ENCODE assay signal across 20 cellular contexts in the genomic region with DNA sequence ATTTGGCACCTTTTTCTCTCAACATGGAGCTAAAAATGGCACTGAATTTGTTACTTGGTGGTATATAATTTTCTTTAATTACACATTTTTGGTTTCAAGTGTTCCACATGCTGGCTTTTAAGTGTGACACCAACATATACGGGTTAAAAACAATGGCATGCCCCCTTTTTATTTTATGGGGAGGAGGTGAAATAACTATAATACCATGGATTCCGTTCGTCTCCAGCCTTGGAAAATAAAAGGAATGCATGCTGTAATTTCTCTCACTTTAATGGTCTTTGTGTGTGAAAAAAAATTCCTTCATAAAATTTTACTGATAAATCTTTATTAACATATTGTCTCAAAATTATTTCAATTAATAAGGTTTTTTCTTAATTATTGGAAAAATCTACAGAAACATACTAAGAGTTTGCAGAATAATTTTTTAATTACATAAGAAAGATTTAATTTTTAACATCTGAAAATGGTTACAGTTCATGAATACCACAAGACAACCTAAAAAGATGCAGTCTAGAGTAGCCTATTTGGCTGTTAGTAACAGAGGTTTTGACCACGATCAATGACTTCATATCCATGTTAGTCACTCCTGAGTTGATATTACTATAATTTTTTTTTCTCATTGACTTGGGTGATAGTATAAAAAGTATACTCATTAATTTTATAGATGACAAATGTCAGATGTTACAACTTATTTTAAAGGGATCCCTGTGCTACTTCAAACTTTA.
DNase-seq lines count a peak whose midpoint lies in the region; ATAC-seq and TF ChIP-seq lines count a peak whose summit lies in the region.
"Had no signal": no experiment of that assay in that cellular context is flagged by ENCODE, and none has a peak within 500 bp of the region (broad histone marks: within the 10 kb centered on the region; RNA-seq: fewer than 3 reads in every experiment).

No MANE protein-coding gene starts in this region.

- ATAC-seq in HG02938 (IDR thresholded peaks at IDR 0.05; ENCODE audit: unreplicated experiment): no peak
- ATAC-seq: left colon had no signal

- H3K4me3 ChIP-seq in choroid plexus epithelial cell (ENCODE audit: low read depth, low read length): no peak overlapping the region
- H3K4me3 ChIP-seq: coronary artery, testis had no signal

- no peak for TF ChIP-seq CTCF in choroid plexus epithelial cell (conservative IDR thresholded peaks at IDR 0.05; ENCODE audit: low read depth, low read length)

- DNase-seq in AG20443 (ENCODE audit: low spot score) (peak; percentile 14), M059J (ENCODE audit: low read depth) (peak; percentile 36), choroid plexus epithelial cell (ENCODE audit: low read depth) (peak; percentile 46), non-pigmented ciliary epithelial cell (ENCODE audit: low read depth) (peak; percentile 37), T-helper 9 cell (no peak), NCI-H1930 (lab: John Stamatoyannopoulos, UW) (no peak)
- no peak for DNase-seq in activated naive CD4-positive, alpha-beta T cell (lab: John Stamatoyannopoulos, UW)
- DNase-seq: activated CD4-positive, alpha-beta T cell treated with anti-CD3 and anti-CD28 coated beads, Interleukin-2, amount 50 U/mL, for 1 hour; activated gamma-delta T cell treated with Interleukin-2 at 50 U/mL for 16 hours; Caco-2; foreskin melanocyte; Kasumi-1; left colon; NCI-H1105 treated with DMSO at 0.1 percent for 48 hours; NCI-H526 treated with DMSO at 0.1 percent for 48 hours; retina; T-helper 1 cell; testis had no signal

Comparison
In these comparisons a context has a peak if more than half of its experiments do, and no peak if none do; other contexts are left out.
1. DNase-seq: peak in AG20443 (single experiment), M059J (single experiment), choroid plexus epithelial cell (single experiment) and non-pigmented ciliary epithelial cell (single experiment); none in activated naive CD4-positive, alpha-beta T cell (0 of 4), T-helper 9 cell (single experiment) and NCI-H1930 (0 of 2).